Comparison of ENCODE assay signal across 8 cellular contexts in the genomic region with DNA sequence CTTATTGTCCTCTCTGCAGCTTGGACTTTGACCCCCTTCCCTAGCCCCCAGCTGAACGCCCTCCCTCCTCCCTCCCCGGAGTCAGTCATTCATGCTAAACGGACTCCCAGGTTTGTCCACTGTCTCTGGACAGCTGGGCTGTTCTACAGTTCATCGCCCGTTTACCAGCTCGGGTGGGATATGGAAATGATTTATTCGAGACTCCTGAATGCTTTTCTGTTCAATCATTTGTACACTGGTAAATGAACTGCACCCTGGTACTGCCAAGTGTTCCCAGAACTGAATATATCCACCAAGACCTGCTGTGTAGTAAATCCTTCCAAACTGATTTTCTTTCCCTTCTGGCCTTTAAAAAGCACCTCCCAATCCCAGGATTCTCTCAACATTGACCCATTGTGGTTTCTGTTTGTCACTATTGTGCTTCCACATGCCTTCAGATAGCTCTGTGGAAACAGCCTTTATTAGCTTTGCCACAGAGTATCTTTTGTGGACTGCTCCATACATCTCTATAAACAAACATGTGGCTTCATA. TPM values are rescaled to one million over a fixed set of nuclear protein-coding genes. Genes with fewer than 3 reads are reported as not detected.
DNase-seq lines count a peak whose midpoint lies in the region; ATAC-seq and TF ChIP-seq lines count a peak whose summit lies in the region.

No MANE protein-coding gene starts in this region.

- peak overlapping the region; percentile 77 for H3K4me3 ChIP-seq in cardiac muscle cell
- peak overlapping the region; percentile 77 for H3K4me3 ChIP-seq in astrocyte of the cerebellum (ENCODE audit: low read depth, low read length)

- in situ Hi-C loops in astrocyte of the cerebellum (cut with HindIII; ENCODE audit: low sequenced_read_pairs) = no loop called here

- H3K27ac ChIP-seq in cardiac muscle cell = peak overlapping the region; percentile 90
- peak overlapping the region; percentile 97 for H3K27ac ChIP-seq in substantia nigra (ENCODE audit: low read depth, low read length, poor library complexity, severe bottlenecking)

- DNase-seq in cardiac muscle cell (ENCODE audit: low read depth in 1 of 2, low spot score in 1 of 2) = peak in 1 of 2 donors; percentile 17
- DNase-seq in left ventricle myocardium superior = no peak
- no peak for DNase-seq in astrocyte of the cerebellum (ENCODE audit: low read depth)
- peak; percentile 25 for DNase-seq in kidney tubule cell (ENCODE audit: low spot score)
- peak in 2 of 49 donors; percentile 48 to 58 for DNase-seq in substantia nigra (lab: John Stamatoyannopoulos, UW)
- DNase-seq in DMS153 (lab: John Stamatoyannopoulos, UW) = no peak

- no peaks in the 10 kb centered on the region for H3K36me3 ChIP-seq in cardiac muscle cell

- no peaks in the 10 kb centered on the region for H3K27me3 ChIP-seq in cardiac muscle cell

- TF ChIP-seq CTCF in cardiac muscle cell (IDR thresholded peaks at IDR 0.05; ENCODE audit: low read depth, low read length) (no peak), astrocyte of the cerebellum (IDR thresholded peaks at IDR 0.05; ENCODE audit: low read depth, low read length, missing control alignments) (no peak)

- intact Hi-C loops in left ventricle myocardium superior (cut with micrococcal nuclease) = no loop called here

- H3K4me1 ChIP-seq in cardiac muscle cell (ENCODE audit: low read depth) = peaks cover 8% of the 10 kb centered on the region

- no peaks in the 10 kb centered on the region for H3K9me3 ChIP-seq in cardiac muscle cell (ENCODE audit: low read depth)

- no peak for ATAC-seq in left ventricle myocardium superior
- ATAC-seq in GM18861 (IDR thresholded peaks at IDR 0.05; ENCODE audit: unreplicated experiment) = no peak
- ATAC-seq in HG03439 (IDR thresholded peaks at IDR 0.05; ENCODE audit: unreplicated experiment) = no peak

RNA-seq across cellular contexts. Expression of a gene that starts 0.8 kb away (rescaled TPM):
- total RNA-seq in cardiac muscle cell (13.1 and 41.3 TPM in 2 replicates), left ventricle myocardium superior (55.3 TPM)
- polyA plus RNA-seq in cardiac muscle cell = 19.4 and 31.0 TPM in 2 replicates
